19 cellular contexts compared by ENCODE assay signal in genomic region chr11:133515075-133515474, GRCh38.
"Had no signal": no experiment of that assay in that cellular context is flagged by ENCODE, and none has a peak within 500 bp of the region (broad histone marks: within the 10 kb centered on the region; RNA-seq: fewer than 3 reads in every experiment).

No MANE protein-coding gene starts in this region.

- H3K9me3 Mint-ChIP-seq: activated T-helper 1 cell treated with anti-CD3 and anti-CD28 coated beads, Interleukin-12 subunit alpha, Interleukin-12 subunit beta, Interleukin-2, Interleukin-4 antibody, amounts not matched to agents 30 ng/mL and 10 ng/mL and 1 ng/mL, durations not matched to agents 14 hours and 24 hours and 36 hours had no signal

- DNase-seq: activated CD4-positive, alpha-beta T cell treated with anti-CD3 and anti-CD28 coated beads, Interleukin-2, amount 50 U/mL, for 1 hour; activated CD8-positive, alpha-beta memory T cell treated with anti-CD3 and anti-CD28 coated beads for 24 hours; activated naive CD8-positive, alpha-beta T cell treated with anti-CD3 and anti-CD28 coated beads, Interleukin-2, amount 10 ng/mL, durations not matched to agents 7 days and 5 days; anterior cingulate cortex; brain microvascular endothelial cell; cerebellar nuclear complex; effector memory CD4-positive, alpha-beta T cell; gastrocnemius medialis; heart right ventricle; left colon; midbrain; pancreas; sigmoid colon; spleen; stomach; testis; upper lobe of right lung had no signal

- H3K4me1 Mint-ChIP-seq: activated naive CD8-positive, alpha-beta T cell treated with anti-CD3 and anti-CD28 coated beads, Interleukin-2, amount 10 ng/mL, durations not matched to agents 7 days and 5 days had no signal

- H3K4me3 Mint-ChIP-seq: activated naive CD8-positive, alpha-beta T cell treated with anti-CD3 and anti-CD28 coated beads, Interleukin-2, amount 10 ng/mL, durations not matched to agents 7 days and 5 days; activated T-helper 1 cell treated with anti-CD3 and anti-CD28 coated beads, Interleukin-12 subunit alpha, Interleukin-12 subunit beta, Interleukin-2, Interleukin-4 antibody, amounts not matched to agents 30 ng/mL and 10 ng/mL and 1 ng/mL, durations not matched to agents 14 hours and 24 hours and 36 hours had no signal

- H3K36me3 Mint-ChIP-seq: activated naive CD8-positive, alpha-beta T cell treated with anti-CD3 and anti-CD28 coated beads, Interleukin-2, amount 10 ng/mL, durations not matched to agents 7 days and 5 days had no signal

- H3K27me3 Mint-ChIP-seq: activated naive CD8-positive, alpha-beta T cell treated with anti-CD3 and anti-CD28 coated beads, Interleukin-2, amount 10 ng/mL, durations not matched to agents 7 days and 5 days had no signal

- ATAC-seq: activated CD4-positive, CD25-positive, alpha-beta regulatory T cell treated with anti-CD3 and anti-CD28 coated beads, Interleukin-2, amount 50 U/mL, for 24 hours; gastrocnemius medialis; heart right ventricle; left colon; upper lobe of right lung had no signal

- H3K27ac Mint-ChIP-seq: activated naive CD8-positive, alpha-beta T cell treated with anti-CD3 and anti-CD28 coated beads, Interleukin-2, amount 10 ng/mL, durations not matched to agents 7 days and 5 days; activated T-helper 1 cell treated with anti-CD3 and anti-CD28 coated beads, Interleukin-12 subunit alpha, Interleukin-12 subunit beta, Interleukin-2, Interleukin-4 antibody, amounts not matched to agents 30 ng/mL and 10 ng/mL and 1 ng/mL, durations not matched to agents 14 hours and 24 hours and 36 hours had no signal
